In genomic region chr7:91182819-91183405, GRCh38 we compare ENCODE assay signal across 1 cellular context.
TF ChIP-seq lines count a peak whose summit lies in the region.

No MANE protein-coding gene starts in this region.

TF ChIP-seq in HepG2, 621 proteins besides CTCF, POLR2A, EP300 and RAD21 (continued from another document):
- no peak for TF ChIP-seq ZNF318 (CRISPR knock-in tag; IDR thresholded peaks at IDR 0.05)
- TF ChIP-seq ZNF878 (CRISPR knock-in tag; IDR thresholded peaks at IDR 0.05): no peak
- no peak for TF ChIP-seq DPF2 (CRISPR knock-in tag; IDR thresholded peaks at IDR 0.05; ENCODE audit: borderline replicate concordance, low read depth)
TF ChIP-seq in HepG2: peak in this region for 0.
